Comparison of ENCODE assay signal across 10 cellular contexts in the genomic region with DNA sequence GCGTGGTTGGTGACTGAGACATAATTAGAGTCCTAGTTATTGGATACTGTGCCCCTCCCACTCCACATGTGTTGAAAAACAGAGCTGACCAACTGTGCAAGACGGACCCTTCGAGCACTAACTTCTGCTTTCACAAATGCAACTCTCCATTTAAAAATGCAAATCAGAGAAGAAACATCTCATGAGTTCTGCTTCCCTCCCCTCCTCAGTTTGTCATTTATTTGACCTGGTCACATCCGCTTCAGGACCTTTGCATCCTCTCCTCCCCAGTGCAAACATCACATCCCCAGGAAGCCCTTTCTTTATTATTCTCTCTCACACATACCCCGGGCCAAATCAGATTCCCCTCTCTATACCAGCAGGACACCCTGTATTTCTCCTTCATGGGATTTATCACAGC. TPM values are rescaled to one million over a fixed set of nuclear protein-coding genes. Genes with fewer than 3 reads are reported as not detected.
DNase-seq lines count a peak whose midpoint lies in the region; ATAC-seq, FAIRE-seq and TF ChIP-seq lines count a peak whose summit lies in the region.
"Had no signal": no experiment of that assay in that cellular context is flagged by ENCODE, and none has a peak within 500 bp of the region (broad histone marks: within the 10 kb centered on the region; RNA-seq: fewer than 3 reads in every experiment).

No MANE protein-coding gene starts in this region.

- dilution Hi-C loops in endothelial cell of umbilical vein (cut with MboI; ENCODE audit: extremely low pct_ligation_motif_present, low sequenced_read_pairs): no loop called here

- H3K27me3 ChIP-seq in endothelial cell of umbilical vein (ENCODE audit: control insufficient read depth in 2 of 2, insufficient read depth in 2 of 2, low read length in 2 of 2) (no peaks in the 10 kb centered on the region), tibial artery (no peaks in the 10 kb centered on the region)

- TF ChIP-seq CTCF in endothelial cell of umbilical vein (IDR thresholded peaks at IDR 0.05; ENCODE audit: extremely low read depth in 1 of 2, insufficient read depth in 1 of 2, low read depth in 1 of 2, low read length in 2 of 2) (no peak), glutamatergic neuron (IDR thresholded peaks at IDR 0.05; ENCODE audit: partially characterized antibody, unreplicated experiment) (no peak), RWPE1 (conservative IDR thresholded peaks at IDR 0.05; ENCODE audit: low read depth) (no peak), tibial artery (IDR thresholded peaks at IDR 0.05) (no peak)

- H3K79me2 ChIP-seq in endothelial cell of umbilical vein (ENCODE audit: control insufficient read depth, insufficient read depth, low read length): no peaks in the 10 kb centered on the region

- ATAC-seq in GM21576 (IDR thresholded peaks at IDR 0.05; ENCODE audit: unreplicated experiment) (peak; percentile 95), HG03378 (IDR thresholded peaks at IDR 0.05; ENCODE audit: unreplicated experiment) (peak; percentile 97)
- ATAC-seq: activated naive CD4-positive, alpha-beta T cell treated with anti-CD3 and anti-CD28 coated beads, Interleukin-2, amount 50 U/mL, for 72 hours had no signal

- H3K4me3 ChIP-seq in endothelial cell of umbilical vein (replicated peaks in 1 of 3; ENCODE audit: insufficient read depth in 1 of 3, low read depth in 1 of 3, low read length in 3 of 3) (no peak overlapping the region), tibial artery (no peak overlapping the region)

- H3K27ac ChIP-seq in endothelial cell of umbilical vein (ENCODE audit: insufficient read depth, low read depth, low read length) (no peak overlapping the region), RWPE1 (no peak overlapping the region), tibial artery (no peak overlapping the region)

- DNase-seq in GM18507 (ENCODE audit: extremely low spot score, insufficient read length, low read depth): no peak
- peak; percentile 23 for DNase-seq in endothelial cell of umbilical vein (ENCODE audit: low read depth, low spot score)
- DNase-seq in glutamatergic neuron: no peak
- no peak for DNase-seq in DMS153 treated with DMSO at 0.1 percent for 48 hours (lab: John Stamatoyannopoulos, UW; ENCODE audit: unreplicated experiment)
- DNase-seq in RWPE1 (ENCODE audit: low spot score): no peak
- DNase-seq in tibial artery: no peak
- DNase-seq: IMR-90 had no signal

- intact Hi-C loops in endothelial cell of umbilical vein (cut with micrococcal nuclease): no loop called here
- intact Hi-C loops in tibial artery (cut with DNase I; ENCODE audit: low total_unique reads): no loop called here

- H3K9me1 ChIP-seq in endothelial cell of umbilical vein (replicated peaks; ENCODE audit: control insufficient read depth, extremely low read depth, insufficient read depth, low read length): no peaks in the 10 kb centered on the region

- TF ChIP-seq POLR2A in endothelial cell of umbilical vein (IDR thresholded peaks at IDR 0.05; ENCODE audit: low read depth, low read length): no peak

- no peaks in the 10 kb centered on the region for H4K20me1 ChIP-seq in endothelial cell of umbilical vein (replicated peaks; ENCODE audit: control insufficient read depth, extremely low read depth, insufficient read depth, low read length)

- no peaks in the 10 kb centered on the region for H3K36me3 Mint-ChIP-seq in glutamatergic neuron (ENCODE audit: unreplicated experiment)
- H3K36me3 Mint-ChIP-seq: activated naive CD4-positive, alpha-beta T cell treated with anti-CD3 and anti-CD28 coated beads, Interleukin-2, amount 50 U/mL, for 72 hours had no signal

- H3K9me3 ChIP-seq in endothelial cell of umbilical vein (replicated peaks; ENCODE audit: control insufficient read depth, insufficient read depth, low read length): no peaks in the 10 kb centered on the region
- H3K9me3 ChIP-seq in tibial artery: no peaks in the 10 kb centered on the region

- no peak overlapping the region for H2AFZ ChIP-seq in endothelial cell of umbilical vein (ENCODE audit: low read depth, low read length)

- no peaks in the 10 kb centered on the region for H3K27me3 Mint-ChIP-seq in glutamatergic neuron (ENCODE audit: unreplicated experiment)

- BruUV-seq in endothelial cell of umbilical vein (replicated peaks; lab: Mats Ljungman, UMichigan): no TSS peak

- no peaks in the 10 kb centered on the region for H3K36me3 ChIP-seq in endothelial cell of umbilical vein (ENCODE audit: control insufficient read depth in 2 of 2, extremely low read depth in 1 of 2, insufficient read depth in 2 of 2, low read length in 2 of 2)
- no peaks in the 10 kb centered on the region for H3K36me3 ChIP-seq in tibial artery

- H3K4me1 ChIP-seq in endothelial cell of umbilical vein (ENCODE audit: control insufficient read depth, extremely low read depth, insufficient read depth, low read length) (peaks cover 11% of the 10 kb centered on the region), tibial artery (peaks cover 0 to 6% (median 0%) of the 10 kb centered on the region in 4 donors)

- H3K9me3 Mint-ChIP-seq in glutamatergic neuron (ENCODE audit: unreplicated experiment): peaks cover 6% of the 10 kb centered on the region
- H3K9me3 Mint-ChIP-seq: activated naive CD4-positive, alpha-beta T cell treated with anti-CD3 and anti-CD28 coated beads, Interleukin-2, amount 50 U/mL, for 72 hours had no signal

- CTCF ChIA-PET in endothelial cell of umbilical vein (lab: Charles Lee): interaction anchor here (0.9 to 1.4 kb wide), 3 partner anchors 8 to 53 kb away, joined by 3 to 4 read pairs (median 3); no protein-coding TSS in a partner anchor
- CTCF ChIA-PET in RWPE1 (lab: Yijun Ruan, JAX): interaction anchor here (0.7 kb wide), 1 partner anchor 1932 kb away, joined by 3 read pairs; no protein-coding TSS in a partner anchor

- H3K4me1 Mint-ChIP-seq in glutamatergic neuron (ENCODE audit: low read depth, unreplicated experiment): peaks cover 14% of the 10 kb centered on the region

- H3K27ac Mint-ChIP-seq in glutamatergic neuron (ENCODE audit: unreplicated experiment): no peak overlapping the region
- H3K27ac Mint-ChIP-seq: activated naive CD4-positive, alpha-beta T cell treated with anti-CD3 and anti-CD28 coated beads, Interleukin-2, amount 50 U/mL, for 72 hours had no signal

- POLR2A ChIA-PET in endothelial cell of umbilical vein (lab: Charles Lee) (no interaction called here), RWPE1 (lab: Yijun Ruan, JAX; ENCODE audit: low non-redundant PET) (no interaction called here)

- no peak overlapping the region for H3K4me2 ChIP-seq in endothelial cell of umbilical vein (ENCODE audit: insufficient read depth, low read length)

- FAIRE-seq in GM18507 (lab: Jason Lieb, UNC): peak; percentile 97
- FAIRE-seq in endothelial cell of umbilical vein (lab: Jason Lieb, UNC): no peak

- no peak overlapping the region for H3K9ac ChIP-seq in endothelial cell of umbilical vein (replicated peaks; ENCODE audit: extremely low read depth, insufficient read depth, low read length)

- no peak overlapping the region for H3K4me3 Mint-ChIP-seq in glutamatergic neuron (ENCODE audit: unreplicated experiment)

TF ChIP-seq in endothelial cell of umbilical vein, 7 proteins besides CTCF, POLR2A, EP300 and RAD21:
- TF ChIP-seq FOS (IDR thresholded peaks at IDR 0.05; ENCODE audit: borderline replicate concordance, insufficient read depth, low read length): no peak
- no peak for TF ChIP-seq GATA2 (IDR thresholded peaks at IDR 0.05; ENCODE audit: insufficient read depth, insufficient read length, low read depth, low read length)
- no peak for TF ChIP-seq MYC (IDR thresholded peaks at IDR 0.05; ENCODE audit: low read depth, low read length)
- TF ChIP-seq EZH2 (IDR thresholded peaks at IDR 0.05; ENCODE audit: borderline replicate concordance, low read depth, low read length, severe bottlenecking): no peak
- TF ChIP-seq JUN (IDR thresholded peaks at IDR 0.05; ENCODE audit: borderline replicate concordance, insufficient read depth, insufficient read length, low read depth): no peak
- TF ChIP-seq POLR2AphosphoS5 (IDR thresholded peaks at IDR 0.05; ENCODE audit: insufficient read depth, low read depth, low read length): no peak
- TF ChIP-seq, protein P1, sequence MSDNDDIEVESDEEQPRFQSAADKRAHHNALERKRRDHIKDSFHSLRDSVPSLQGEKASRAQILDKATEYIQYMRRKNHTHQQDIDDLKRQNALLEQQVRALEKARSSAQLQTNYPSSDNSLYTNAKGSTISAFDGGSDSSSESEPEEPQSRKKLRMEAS (IDR thresholded peaks at IDR 0.05; ENCODE audit: insufficient read depth, insufficient read length): no peak

RNA-seq across cellular contexts. Expression of a gene that starts 38.1 kb away (rescaled TPM):
- 20.1 and 20.7 TPM in 2 replicates for total RNA-seq in endothelial cell of umbilical vein
- 7.6 and 7.9 TPM in 2 replicates for polyA plus RNA-seq in endothelial cell of umbilical vein
- 8.7 and 10.3 TPM in 2 replicates for polyA plus RNA-seq in endothelial cell of umbilical vein (2011; cell fraction: cytosol; rRNA removed)
- polyA plus RNA-seq in endothelial cell of umbilical vein (2011; cell fraction: nucleus; rRNA removed): 19.3 and 21.0 TPM in 2 replicates
- 19.4 and 20.4 TPM in 2 replicates for polyA plus RNA-seq in endothelial cell of umbilical vein (2012)
- 30.2 and 31.6 TPM in 2 replicates for polyA minus RNA-seq in endothelial cell of umbilical vein
- 12.6 TPM for polyA minus RNA-seq in endothelial cell of umbilical vein (2011; cell fraction: cytosol; rRNA and poly(A)+ RNA removed)
- polyA minus RNA-seq in endothelial cell of umbilical vein (2011; cell fraction: nucleus; rRNA and poly(A)+ RNA removed): 37.7 and 43.2 TPM in 2 replicates
- 39.1 TPM for total RNA-seq in glutamatergic neuron (ENCODE audit: unreplicated experiment)
